Comparison of ENCODE assay signal across 19 cellular contexts in the genomic region with DNA sequence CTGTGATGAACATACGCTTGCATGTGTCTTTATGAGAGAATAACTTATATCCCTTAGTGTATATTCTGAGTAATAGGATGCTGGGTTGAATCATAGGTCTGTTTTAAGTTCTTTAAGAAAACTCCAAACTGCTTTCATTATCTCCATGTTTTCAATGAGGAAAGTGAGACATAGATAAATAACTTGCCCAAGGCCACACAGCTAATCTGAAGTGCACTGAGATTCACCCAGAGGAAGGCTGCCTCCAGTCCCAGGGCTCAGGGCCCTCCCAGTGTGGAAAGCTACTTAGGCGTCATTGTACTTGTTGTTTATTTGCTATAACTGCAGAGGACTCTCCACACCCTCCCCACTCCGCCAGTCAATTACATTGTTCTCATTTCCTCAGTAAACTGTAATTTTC.
"Had no signal": no experiment of that assay in that cellular context is flagged by ENCODE, and none has a peak within 500 bp of the region (broad histone marks: within the 10 kb centered on the region; RNA-seq: fewer than 3 reads in every experiment).

No MANE protein-coding gene starts in this region.

- ATAC-seq: activated CD8-positive, alpha-beta T cell treated with anti-CD3 and anti-CD28 coated beads for 36 hours; effector memory CD8-positive, alpha-beta T cell; mucosa of descending colon; naive thymus-derived CD4-positive, alpha-beta T cell; pancreas; WTC11 had no signal

- H3K36me3 ChIP-seq: left ventricle myocardium inferior, pancreas, stomach, thoracic aorta had no signal

- H3K27me3 ChIP-seq: pancreas, stomach had no signal

- H3K4me1 ChIP-seq: pancreas, stomach had no signal

- H3K4me3 ChIP-seq: left ventricle myocardium inferior, mucosa of descending colon, pancreas, stomach, thoracic aorta had no signal

- DNase-seq: activated CD4-positive, alpha-beta T cell treated with anti-CD3 and anti-CD28 coated beads for 48 hours; activated CD8-positive, alpha-beta memory T cell treated with anti-CD3 and anti-CD28 coated beads, Interleukin-2, amount 50 U/mL, for 4 hours; activated CD8-positive, alpha-beta T cell treated with anti-CD3 and anti-CD28 coated beads for 36 hours; activated effector memory CD4-positive, alpha-beta T cell treated with anti-CD3 and anti-CD28 coated beads, Interleukin-2, amount 50 U/mL, for 16 hours; activated T-cell treated with anti-CD3 and anti-CD28 coated beads, Interleukin-2, amount 50 U/mL, for 48 hours; amniotic stem cell; effector memory CD8-positive, alpha-beta T cell; hippocampal formation; kidney; left ventricle myocardium inferior; mucosa of descending colon; naive thymus-derived CD4-positive, alpha-beta T cell; pancreas; stimulated activated CD4-positive, alpha-beta T cell treated with anti-CD3 and anti-CD28 coated beads, Interleukin-12 subunit alpha, Interleukin-12 subunit beta, amount 100 ng/mL, for 4 hours; stimulated activated CD4-positive, alpha-beta T cell treated with anti-CD3 and anti-CD28 coated beads, Interleukin-2, amount 100 ng/mL, for 24 hours; stomach; T-helper 2 cell had no signal

- H3K27ac ChIP-seq: left ventricle myocardium inferior, pancreas, stomach, thoracic aorta had no signal

- H3K9me3 ChIP-seq: left ventricle myocardium inferior, mucosa of descending colon, pancreas, stomach, thoracic aorta had no signal
